ENCODE assay signal across 27 cellular contexts in genomic region chr2:235078182-235078581, GRCh38.
"Had no signal": no experiment of that assay in that cellular context is flagged by ENCODE, and none has a peak within 500 bp of the region (broad histone marks: within the 10 kb centered on the region; RNA-seq: fewer than 3 reads in every experiment).

No MANE protein-coding gene starts in this region.

- H3K27ac Mint-ChIP-seq: naive thymus-derived CD4-positive, alpha-beta T cell had no signal

- H3K4me1 Mint-ChIP-seq: naive thymus-derived CD4-positive, alpha-beta T cell had no signal

- H3K9me3 ChIP-seq: esophagus squamous epithelium, gastrocnemius medialis, heart right ventricle, left lung, lower lobe of right lung had no signal

- H3K4me3 Mint-ChIP-seq: naive thymus-derived CD4-positive, alpha-beta T cell had no signal

- H3K36me3 ChIP-seq: esophagus squamous epithelium, gastrocnemius medialis, heart right ventricle, left lung, lower lobe of right lung had no signal

- ATAC-seq: esophagus mucosa; gastrocnemius medialis; heart right ventricle; left cardiac atrium; left lung; left ventricle myocardium superior; lower lobe of right lung; naive thymus-derived CD4-positive, alpha-beta T cell had no signal

- H3K4me1 ChIP-seq: esophagus squamous epithelium, gastrocnemius medialis, left lung, lower lobe of right lung had no signal

- DNase-seq: dermis blood vessel endothelial cell; dorsolateral prefrontal cortex; effector CD4-positive, alpha-beta T cell; effector memory CD4-positive, alpha-beta T cell; erythroblast; esophagus squamous epithelium; foreskin fibroblast; foreskin melanocyte; gastrocnemius medialis; glutamatergic neuron; head of caudate nucleus; heart right ventricle; hippocampal formation; left cardiac atrium; left lung; left ventricle myocardium superior; lower lobe of right lung; mesenchymal stem cell; midbrain; naive thymus-derived CD4-positive, alpha-beta T cell had no signal

- FAIRE-seq: colon, endometrium, islet of Langerhans, keratinocyte had no signal

- H3K27ac ChIP-seq: coronary artery, dorsolateral prefrontal cortex, epithelial cell of prostate, esophagus squamous epithelium, gastrocnemius medialis, heart right ventricle, left lung, lower lobe of right lung had no signal

- H3K4me3 ChIP-seq: coronary artery, dorsolateral prefrontal cortex, esophagus squamous epithelium, gastrocnemius medialis, heart right ventricle, left lung, lower lobe of right lung had no signal

- H3K27me3 ChIP-seq: gastrocnemius medialis, heart right ventricle, left lung had no signal

- H3K36me3 Mint-ChIP-seq: naive thymus-derived CD4-positive, alpha-beta T cell had no signal
